ENCODE assay signal across 12 cellular contexts in genomic region chr1:112697781-112698201, GRCh38. TPM values are rescaled to one million over a fixed set of nuclear protein-coding genes. Genes with fewer than 3 reads are reported as not detected.
A peak's percentile ranks its signal among the peaks of the same experiment; 100 is the strongest.
DNase-seq lines count a peak whose midpoint lies in the region; ATAC-seq, FAIRE-seq and TF ChIP-seq lines count a peak whose summit lies in the region.
"Had no signal": no experiment of that assay in that cellular context is flagged by ENCODE, and none has a peak within 500 bp of the region (broad histone marks: within the 10 kb centered on the region; RNA-seq: fewer than 3 reads in every experiment).

No MANE protein-coding gene starts in this region.

- H3K4me3 ChIP-seq in cardiac muscle cell (no peak overlapping the region), right cardiac atrium (ENCODE audit: low read length) (no peak overlapping the region), esophagus muscularis mucosa (no peak overlapping the region), osteoblast (ENCODE audit: insufficient read depth, low read length) (no peak overlapping the region), upper lobe of right lung (no peak overlapping the region)

- intact Hi-C loops in right cardiac atrium (cut with DNase I), result no loop called here
- intact Hi-C loops in esophagus muscularis mucosa (cut with DNase I), result no loop called here
- intact Hi-C loops in upper lobe of right lung (cut with DNase I), result no loop called here

- WGBS in right cardiac atrium, result 90% methylated on average over 9 of the region's 9 CpGs
- 89% methylated on average over 5 of the region's 9 CpGs for WGBS in esophagus muscularis mucosa

- H3K27me3 ChIP-seq in cardiac muscle cell (no peaks in the 10 kb centered on the region), right cardiac atrium (ENCODE audit: control insufficient read depth, insufficient read depth) (no peaks in the 10 kb centered on the region), esophagus muscularis mucosa (no peaks in the 10 kb centered on the region), osteoblast (ENCODE audit: insufficient read depth, low read length) (no peaks in the 10 kb centered on the region), upper lobe of right lung (no peaks in the 10 kb centered on the region)

- no peak for TF ChIP-seq EP300 in esophagus muscularis mucosa (IDR thresholded peaks at IDR 0.05)

- H4K20me1 ChIP-seq in osteoblast (ENCODE audit: insufficient read depth, low read length), result peaks cover 23% of the 10 kb centered on the region

- H3K79me2 ChIP-seq in osteoblast (ENCODE audit: insufficient read depth, low read length), result peaks cover 12% of the 10 kb centered on the region

- no peak for FAIRE-seq in D721Med (lab: Jason Lieb, UNC)

- H3K36me3 ChIP-seq in cardiac muscle cell (peaks cover 26% of the 10 kb centered on the region), esophagus muscularis mucosa (peaks cover 14 to 88% (median 76%) of the 10 kb centered on the region in 4 donors), osteoblast (ENCODE audit: insufficient read depth, low read length) (peaks cover 81% of the 10 kb centered on the region), upper lobe of right lung (peaks cover 67% of the 10 kb centered on the region)

- H3K27ac ChIP-seq in cardiac muscle cell (peak overlapping the region; percentile 91), right cardiac atrium (ENCODE audit: low read length) (no peak overlapping the region), esophagus muscularis mucosa (replicated peaks in 1 of 4) (peak overlapping the region in 3 of 4 donors; percentile 98 to 100 (median 98)), osteoblast (ENCODE audit: low read depth, low read length) (no peak overlapping the region), upper lobe of right lung (peak overlapping the region; percentile 25)

- TF ChIP-seq POLR2A in esophagus muscularis mucosa (IDR thresholded peaks at IDR 0.05; ENCODE audit: low read depth), result no peak

- H3K9me3 ChIP-seq in cardiac muscle cell (ENCODE audit: low read depth) (no peaks in the 10 kb centered on the region), right cardiac atrium (ENCODE audit: control insufficient read depth, low read length) (no peaks in the 10 kb centered on the region), esophagus muscularis mucosa (no peaks in the 10 kb centered on the region), osteoblast (ENCODE audit: low read depth, low read length) (no peaks in the 10 kb centered on the region), upper lobe of right lung (no peaks in the 10 kb centered on the region)

- DNase-seq in cardiac muscle cell (ENCODE audit: low read depth in 1 of 2, low spot score in 1 of 2) (no peak), right cardiac atrium (no peak), esophagus muscularis mucosa (ENCODE audit: extremely low spot score) (no peak), osteoblast (ENCODE audit: insufficient read length, low spot score, missing footprints) (peak; percentile 88), upper lobe of right lung (no peak), iPS-NIHi7 (ENCODE audit: extremely low spot score) (no peak), ureter (ENCODE audit: low spot score) (no peak), D721Med (ENCODE audit: insufficient read length, low spot score) (no peak)
- DNase-seq: activated CD4-positive, CD25-positive, alpha-beta regulatory T cell treated with anti-CD3 and anti-CD28 coated beads, Interleukin-2, amount 50 U/mL, for 72 hours; anterior cingulate cortex; HCEC 1CT; MM.1S had no signal

- peaks cover 36% of the 10 kb centered on the region for H3K4me1 ChIP-seq in cardiac muscle cell (ENCODE audit: low read depth)
- peaks cover 23% of the 10 kb centered on the region for H3K4me1 ChIP-seq in right cardiac atrium (ENCODE audit: control insufficient read depth, insufficient read depth, low read length)
- peaks cover 50 to 52% (median 51%) of the 10 kb centered on the region in 4 donors for H3K4me1 ChIP-seq in esophagus muscularis mucosa
- peaks cover 31% of the 10 kb centered on the region for H3K4me1 ChIP-seq in osteoblast (ENCODE audit: insufficient read depth, low read length)
- peaks cover 45% of the 10 kb centered on the region for H3K4me1 ChIP-seq in upper lobe of right lung

- no peak overlapping the region for H2AFZ ChIP-seq in osteoblast (ENCODE audit: low read length)

- no peak overlapping the region for H3K4me2 ChIP-seq in osteoblast (ENCODE audit: insufficient read depth, low read length)

- ATAC-seq in right cardiac atrium, result no peak
- no peak for ATAC-seq in upper lobe of right lung

- no peak for TF ChIP-seq CTCF in cardiac muscle cell (IDR thresholded peaks at IDR 0.05; ENCODE audit: low read depth, low read length)
- no peak for TF ChIP-seq CTCF in esophagus muscularis mucosa (IDR thresholded peaks at IDR 0.05)
- TF ChIP-seq CTCF in osteoblast (IDR thresholded peaks at IDR 0.05; ENCODE audit: extremely low read depth, low read depth, low read length), result no peak
- no peak for TF ChIP-seq CTCF in upper lobe of right lung (IDR thresholded peaks at IDR 0.05)
- TF ChIP-seq CTCF in D721Med (IDR thresholded peaks at IDR 0.05; ENCODE audit: insufficient read depth, missing control alignments), result no peak

RNA-seq across cellular contexts. Expression of gene RHOC, which starts 9.1 kb away (rescaled TPM):
- total RNA-seq in cardiac muscle cell (257 and 311 TPM in 2 replicates), right cardiac atrium (100 to 1,000 TPM; 169 to 222 (median 209) TPM), esophagus muscularis mucosa (100 to 1,000 TPM; 222 to 374 (median 324) TPM), osteoblast (276 and 325 TPM in 2 replicates), upper lobe of right lung (150 TPM), ureter (187 TPM)
- polyA plus RNA-seq in cardiac muscle cell (265 and 358 TPM in 2 replicates), right cardiac atrium (262 TPM)

RNA-seq across cellular contexts. Expression of gene PPM1J, which starts 17.3 kb away (rescaled TPM):
- 13.2 and 21.9 TPM in 2 replicates for total RNA-seq in cardiac muscle cell
- 20.1 and 28.6 TPM in 2 replicates for polyA plus RNA-seq in cardiac muscle cell
- 1 to 10 TPM; 5.5 to 9.0 (median 6.3) TPM for total RNA-seq in right cardiac atrium
- polyA plus RNA-seq in right cardiac atrium, result 6.4 TPM
- total RNA-seq in esophagus muscularis mucosa, result 1 to 10 TPM in 3 of 4 donors, under 1 TPM in 1; 0.42 to 3.6 (median 2.3) TPM
- total RNA-seq in osteoblast, result 0.59 and 1.1 TPM in 2 replicates
- 0.32 TPM for total RNA-seq in upper lobe of right lung
- 0.94 TPM for total RNA-seq in ureter

RNA-seq across cellular contexts. Expression of gene MOV10, which starts 23.3 kb away (rescaled TPM):
- total RNA-seq in cardiac muscle cell (78.2 and 96.2 TPM in 2 replicates), right cardiac atrium (10 to 100 TPM; 14.1 to 20.3 (median 18.3) TPM), esophagus muscularis mucosa (10 to 100 TPM; 12.3 to 24.1 (median 18.7) TPM), osteoblast (35.1 and 38.7 TPM in 2 replicates), upper lobe of right lung (62.8 TPM), ureter (92.3 TPM)
- polyA plus RNA-seq in cardiac muscle cell (62.0 and 86.0 TPM in 2 replicates), right cardiac atrium (19.4 TPM)

Comparison
In these comparisons a context has a peak if more than half of its experiments do, and no peak if none do; other contexts are left out.
1. H3K27ac ChIP-seq: peak in cardiac muscle cell (single experiment), esophagus muscularis mucosa (3 of 4) and upper lobe of right lung (single experiment); none in right cardiac atrium (single experiment) and osteoblast (single experiment).